16 cellular contexts compared by ENCODE assay signal in genomic region chr12:120996133-120996746, GRCh38. TPM values are rescaled to one million over a fixed set of nuclear protein-coding genes. Genes with fewer than 3 reads are reported as not detected.
A peak's percentile ranks its signal among the peaks of the same experiment; 100 is the strongest.
DNase-seq lines count a peak whose midpoint lies in the region; ATAC-seq and TF ChIP-seq lines count a peak whose summit lies in the region.
"Had no signal": no experiment of that assay in that cellular context is flagged by ENCODE, and none has a peak within 500 bp of the region (broad histone marks: within the 10 kb centered on the region; RNA-seq: fewer than 3 reads in every experiment).

No MANE protein-coding gene starts in this region.

- H3K79me2 ChIP-seq in SK-N-SH (ENCODE audit: insufficient read depth) = no peaks in the 10 kb centered on the region
- no peaks in the 10 kb centered on the region for H3K79me2 ChIP-seq in osteoblast (ENCODE audit: insufficient read depth, low read length)

- TF ChIP-seq CTCF in SK-N-SH (IDR thresholded peaks at IDR 0.05) (no peak), osteoblast (IDR thresholded peaks at IDR 0.05; ENCODE audit: extremely low read depth, low read depth, low read length) (no peak), omental fat pad (IDR thresholded peaks at IDR 0.05) (no peak)

- no peaks in the 10 kb centered on the region for H3K4me1 ChIP-seq in SK-N-SH (ENCODE audit: control insufficient read depth in 1 of 2, insufficient read depth in 2 of 2, low read depth in 1 of 2, low read length in 1 of 2)
- peaks cover 5% of the 10 kb centered on the region for H3K4me1 ChIP-seq in osteoblast (ENCODE audit: insufficient read depth, low read length)

- no peaks in the 10 kb centered on the region for H3K9me2 ChIP-seq in SK-N-SH

- DNase-seq in SK-N-SH (peak; percentile 28), islet precursor cell (peak; percentile 50), osteoblast (ENCODE audit: insufficient read length, low spot score, missing footprints) (peak; percentile 72), omental fat pad (ENCODE audit: low spot score) (no peak), NCI-H2196 (lab: John Stamatoyannopoulos, UW; ENCODE audit: unreplicated experiment) (no peak)
- DNase-seq: 8988T; Calu3; CD8-positive, alpha-beta T cell; DMS79 treated with DMSO at 0.1 percent for 48 hours; GF-D8; H9 had no signal

- H3K9ac ChIP-seq in SK-N-SH = no peak overlapping the region
- H3K9ac ChIP-seq: BLaER1 had no signal

- CTCF ChIA-PET in SK-N-SH (lab: Yijun Ruan, JAX) = interaction anchor here (1.1 to 1.2 kb wide), 3 partner anchors 9 to 25 kb away, joined by 3 to 4 read pairs (median 3); no protein-coding TSS in a partner anchor

- H3K36me3 ChIP-seq in SK-N-SH (replicated peaks in 1 of 2; ENCODE audit: control insufficient read depth in 1 of 2, insufficient read depth in 2 of 2, low read length in 1 of 2) = no peaks in the 10 kb centered on the region
- H3K36me3 ChIP-seq in osteoblast (ENCODE audit: insufficient read depth, low read length) = no peaks in the 10 kb centered on the region

- H2AFZ ChIP-seq in SK-N-SH (ENCODE audit: low read depth) = no peak overlapping the region
- H2AFZ ChIP-seq in osteoblast (ENCODE audit: low read length) = no peak overlapping the region
- H2AFZ ChIP-seq: GM23338 had no signal

- TF ChIP-seq EP300 in SK-N-SH (IDR thresholded peaks at IDR 0.05; ENCODE audit: borderline replicate concordance in 1 of 2, low read depth in 1 of 2, low read length in 1 of 2) = no peak

- H4K20me1 ChIP-seq in SK-N-SH (ENCODE audit: insufficient read depth) (no peaks in the 10 kb centered on the region), osteoblast (ENCODE audit: insufficient read depth, low read length) (no peaks in the 10 kb centered on the region)
- H4K20me1 ChIP-seq: BLaER1 had no signal

- ATAC-seq in SK-N-SH treated with all-trans-retinoic acid at 6 μM for 48 hours (no peak), omental fat pad (ENCODE audit: low FRiP score) (no peak)
- ATAC-seq: CD8-positive, alpha-beta T cell; GM23338 had no signal

- no peaks in the 10 kb centered on the region for H3K27me3 ChIP-seq in SK-N-SH (ENCODE audit: insufficient read depth)
- H3K27me3 ChIP-seq in osteoblast (ENCODE audit: insufficient read depth, low read length) = peaks cover 16% of the 10 kb centered on the region
- H3K27me3 ChIP-seq: BLaER1 had no signal

- no peak overlapping the region for H3K27ac ChIP-seq in SK-N-SH (ENCODE audit: low read depth in 2 of 2, low read length in 1 of 2)
- H3K27ac ChIP-seq in osteoblast (ENCODE audit: low read depth, low read length) = no peak overlapping the region
- H3K27ac ChIP-seq: BLaER1 had no signal

- 94% methylated on average over 6 of the region's 11 CpGs for WGBS in SK-N-SH (ENCODE audit: low lambda C conversion rate)

- no peak overlapping the region for H3K4me2 ChIP-seq in SK-N-SH
- no peak overlapping the region for H3K4me2 ChIP-seq in osteoblast (ENCODE audit: insufficient read depth, low read length)
- H3K4me2 ChIP-seq: GM23338 had no signal

- H3F3A ChIP-seq in SK-N-SH (replicated peaks; ENCODE audit: insufficient read depth) = no peaks in the 10 kb centered on the region

- POLR2A ChIA-PET in SK-N-SH (lab: Yijun Ruan, JAX) = no interaction called here

- H3K4me3 ChIP-seq in SK-N-SH (ENCODE audit: low read depth in 2 of 2, low read length in 1 of 2) (no peak overlapping the region), osteoblast (ENCODE audit: insufficient read depth, low read length) (no peak overlapping the region)
- H3K4me3 ChIP-seq: BLaER1, GM23338 had no signal

- no peak for TF ChIP-seq RAD21 in SK-N-SH (IDR thresholded peaks at IDR 0.05; ENCODE audit: low read length)

- H3K9me3 ChIP-seq in SK-N-SH = no peaks in the 10 kb centered on the region
- no peaks in the 10 kb centered on the region for H3K9me3 ChIP-seq in osteoblast (ENCODE audit: low read depth, low read length)
- H3K9me3 ChIP-seq: BLaER1 had no signal

TF ChIP-seq in SK-N-SH, 30 proteins besides CTCF, POLR2A, EP300 and RAD21:
- no peak for TF ChIP-seq NRF1 (IDR thresholded peaks at IDR 0.05; ENCODE audit: low read depth, low read length)
- no peak for TF ChIP-seq ELF1 (IDR thresholded peaks at IDR 0.05)
- TF ChIP-seq TCF12 (IDR thresholded peaks at IDR 0.05) = no peak
- no peak for TF ChIP-seq FOXJ3 (CRISPR knock-in tag; IDR thresholded peaks at IDR 0.05)
- TF ChIP-seq MEF2A (IDR thresholded peaks at IDR 0.05; ENCODE audit: borderline replicate concordance, low read depth) = no peak
- TF ChIP-seq TEAD4 (IDR thresholded peaks at IDR 0.05; ENCODE audit: borderline replicate concordance, insufficient read depth) = no peak
- no peak for TF ChIP-seq FOXM1 (IDR thresholded peaks at IDR 0.05; ENCODE audit: low read depth)
- TF ChIP-seq USF1 (IDR thresholded peaks at IDR 0.05; ENCODE audit: borderline replicate concordance, low read depth) = no peak
- TF ChIP-seq SIN3A (IDR thresholded peaks at IDR 0.05; ENCODE audit: borderline replicate concordance, low read depth, low read length) = no peak
- no peak for TF ChIP-seq CHD2 (IDR thresholded peaks at IDR 0.05; ENCODE audit: low read length, partially characterized antibody)
- TF ChIP-seq RFX5 (IDR thresholded peaks at IDR 0.05; ENCODE audit: low read length) = no peak
- no peak for TF ChIP-seq MAX (IDR thresholded peaks at IDR 0.05; ENCODE audit: low read depth)

TF ChIP-seq in SK-N-SH treated with all-trans-retinoic acid at 6 μM for 48 hours, 23 proteins besides CTCF, POLR2A, EP300 and RAD21:
- TF ChIP-seq RARB (CRISPR knock-in tag; IDR thresholded peaks at IDR 0.05) (no peak), POU6F1 (CRISPR knock-in tag; IDR thresholded peaks at IDR 0.05; ENCODE audit: borderline replicate concordance, low read depth) (no peak), ARNTL (CRISPR knock-in tag; IDR thresholded peaks at IDR 0.05; ENCODE audit: borderline replicate concordance, low read depth) (no peak), CSDC2 (CRISPR knock-in tag; IDR thresholded peaks at IDR 0.05) (no peak), GLIS3 (CRISPR knock-in tag; IDR thresholded peaks at IDR 0.05) (no peak), PPARA (CRISPR knock-in tag; IDR thresholded peaks at IDR 0.05; ENCODE audit: borderline replicate concordance) (no peak), ZNF70 (CRISPR knock-in tag; IDR thresholded peaks at IDR 0.05) (no peak), OSR1 (CRISPR knock-in tag; IDR thresholded peaks at IDR 0.05) (no peak), ZNF8 (CRISPR knock-in tag; IDR thresholded peaks at IDR 0.05) (no peak)

RNA-seq across cellular contexts. Expression of gene HNF1A, which starts 17.9 kb away (rescaled TPM):
- polyA plus RNA-seq in SK-N-SH (2012; rRNA removed) = not detected in 2 replicates
- not detected in 2 replicates for polyA plus RNA-seq in SK-N-SH (2012; cell fraction: cytosol; rRNA removed)
- not detected in 2 replicates for polyA plus RNA-seq in SK-N-SH (2012; cell fraction: nucleus; rRNA removed)
- not detected in 2 replicates for total RNA-seq in osteoblast
- not detected for total RNA-seq in omental fat pad
- total RNA-seq: A673; CD8-positive, alpha-beta T cell; GM23338; H9 had no signal
- polyA plus RNA-seq: AG04450 had no signal

RNA-seq across cellular contexts. Expression of gene C12orf43, which starts 20.0 kb away (rescaled TPM):
- polyA plus RNA-seq in SK-N-SH (2012; rRNA removed) = 12.8 and 13.9 TPM in 2 replicates
- polyA plus RNA-seq in SK-N-SH (2012; cell fraction: cytosol; rRNA removed) = 10.4 and 12.0 TPM in 2 replicates
- 13.2 and 18.2 TPM in 2 replicates for polyA plus RNA-seq in SK-N-SH (2012; cell fraction: nucleus; rRNA removed)
- 11.8 and 15.2 TPM in 2 replicates for total RNA-seq in osteoblast
- total RNA-seq in omental fat pad = 10 to 100 TPM in 3 of 4 donors, 1 to 10 TPM in 1; 7.3 to 16.0 (median 14.1) TPM

RNA-seq across cellular contexts. Expression of gene OASL, which starts 42.8 kb away (rescaled TPM):
- polyA plus RNA-seq in SK-N-SH (2012; rRNA removed) = 0.37 and 0.41 TPM in 2 replicates
- 0.27 and 0.39 TPM in 2 replicates for polyA plus RNA-seq in SK-N-SH (2012; cell fraction: cytosol; rRNA removed)
- 0.15 and 0.19 TPM in 2 replicates for polyA plus RNA-seq in SK-N-SH (2012; cell fraction: nucleus; rRNA removed)
- 0.72 and 1.2 TPM in 2 replicates for total RNA-seq in osteoblast
- total RNA-seq in omental fat pad = 1 to 10 TPM in 2 of 4 donors, under 1 TPM in 2; 0.65 to 5.6 (median 2.1) TPM
- total RNA-seq: GM23338, H9 had no signal
- polyA plus RNA-seq: GM23338 had no signal

Comparison
In these comparisons a context has a peak if more than half of its experiments do, and no peak if none do; other contexts are left out.
1. DNase-seq: peak in SK-N-SH (single experiment), islet precursor cell (single experiment) and osteoblast (single experiment); none in omental fat pad (single experiment) and NCI-H2196 (single experiment).